26 cellular contexts compared by ENCODE assay signal in the genomic region with DNA sequence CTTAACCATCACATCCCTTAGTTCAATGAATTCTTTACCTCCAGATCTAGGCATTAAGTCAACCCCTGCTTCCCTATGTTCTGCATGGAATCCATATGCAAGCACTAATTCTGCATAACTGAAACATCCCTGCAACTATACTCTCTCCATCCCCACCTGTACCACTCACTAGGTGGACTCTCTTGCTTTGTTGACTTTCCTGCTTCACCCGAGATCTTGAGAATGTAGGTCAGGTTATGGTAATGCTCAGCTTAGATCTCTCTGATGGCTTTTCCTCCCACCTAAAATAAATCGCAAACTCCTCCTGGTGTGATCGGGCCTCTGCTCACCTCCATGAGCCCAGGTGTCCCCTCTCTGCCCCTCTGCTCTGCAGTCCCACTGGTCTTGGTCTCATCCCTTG.
"Had no signal": no experiment of that assay in that cellular context is flagged by ENCODE, and none has a peak within 500 bp of the region (broad histone marks: within the 10 kb centered on the region; RNA-seq: fewer than 3 reads in every experiment).

No MANE protein-coding gene starts in this region.

- DNase-seq: naive thymus-derived CD8-positive, alpha-beta T cell; nephron progenitor cell; nucleus accumbens; pancreas; retina; right cardiac atrium; right lobe of liver; sigmoid colon; small intestine; stimulated activated CD4-positive, alpha-beta T cell treated with anti-CD3 and anti-CD28 coated beads, Interleukin-15, amount 100 ng/mL, for 24 hours; stimulated activated CD4-positive, alpha-beta T cell treated with anti-CD3 and anti-CD28 coated beads, Interleukin-2, amount 100 ng/mL, for 24 hours; stimulated activated CD4-positive, alpha-beta T cell treated with anti-CD3 and anti-CD28 coated beads, Interleukin-2, amount 100 ng/mL, for 48 hours; stimulated activated CD4-positive, alpha-beta T cell treated with anti-CD3 and anti-CD28 coated beads, Interleukin-4, amount 100 ng/mL, for 24 hours; stimulated activated naive B cell treated with anti-CD40 and anti-IgM and Interleukin-4, amounts not matched to agents 10 μg/mL and 1 μg/mL and 100 μg/mL, for 72 hours; stimulated activated naive CD4-positive, alpha-beta T cell treated with Interleukin-2 at 50 U/mL for 16 hours; stomach; thyroid gland; trophoblast cell; upper lobe of left lung had no signal

- H3K4me3 ChIP-seq: pancreas, prostate gland, right lobe of liver, sigmoid colon, stomach, thoracic aorta, thyroid gland, tibial nerve, upper lobe of left lung, vagina had no signal

- H3K9me3 ChIP-seq: neutrophil, pancreas, prostate gland, right lobe of liver, sigmoid colon, stomach, thoracic aorta, thyroid gland, upper lobe of left lung, vagina had no signal

- H3K36me3 ChIP-seq: neutrophil, pancreas, prostate gland, right lobe of liver, sigmoid colon, stomach, thoracic aorta, thyroid gland, tibial nerve, upper lobe of left lung, vagina had no signal

- H3K27me3 ChIP-seq: neutrophil, pancreas, right lobe of liver, sigmoid colon, stomach, thyroid gland, tibial nerve, upper lobe of left lung, vagina had no signal

- H3K4me1 ChIP-seq: pancreas, prostate gland, right lobe of liver, sigmoid colon, stomach, thyroid gland, tibial nerve, upper lobe of left lung, vagina had no signal

- H3K27ac ChIP-seq: neutrophil, pancreas, prostate gland, right lobe of liver, sigmoid colon, stomach, thoracic aorta, thyroid gland, tibial nerve, upper lobe of left lung, vagina had no signal

- ATAC-seq: naive thymus-derived CD8-positive, alpha-beta T cell; natural killer cell treated with Interleukin-12 subunit alpha and Interleukin-12 subunit beta and Interleukin-15 and Interleukin-18, amount 100 ng/mL, for 72 hours; pancreas; right cardiac atrium; right lobe of liver; stimulated activated effector memory CD8-positive, alpha-beta T cell treated with anti-CD3 and anti-CD28 coated beads, Interleukin-12 subunit alpha, Interleukin-12 subunit beta, amount 100 ng/mL, for 72 hours; stimulated activated naive B cell treated with anti-CD40 and anti-IgM and Interleukin-4, amounts not matched to agents 10 μg/mL and 1 μg/mL and 100 μg/mL, for 72 hours had no signal
